In the genomic region with DNA sequence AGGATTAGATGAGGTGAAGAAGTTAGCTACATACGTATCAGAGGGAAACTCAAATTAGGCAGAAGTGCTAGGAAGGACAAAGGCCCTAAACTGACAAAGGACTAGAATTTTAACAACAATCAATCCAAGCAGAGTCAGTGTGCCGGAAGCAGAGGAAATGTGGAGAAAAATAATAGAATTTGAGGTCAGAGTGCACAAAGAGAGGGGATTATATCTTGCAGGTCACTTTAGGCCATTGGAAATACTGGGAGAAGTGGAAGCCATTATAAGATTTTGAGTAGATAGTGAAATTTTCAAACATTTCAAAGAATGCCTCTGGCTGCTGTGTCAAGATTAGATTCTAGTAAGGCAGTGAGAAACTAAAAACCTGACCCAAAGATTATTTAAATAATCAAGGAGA, we compare ENCODE assay signal across 19 cellular contexts.
"Had no signal": no experiment of that assay in that cellular context is flagged by ENCODE, and none has a peak within 500 bp of the region (broad histone marks: within the 10 kb centered on the region; RNA-seq: fewer than 3 reads in every experiment).

No MANE protein-coding gene starts in this region.

- H3K9me3 Mint-ChIP-seq: endodermal cell had no signal

- H3K79me2 ChIP-seq: hepatocyte had no signal

- H3K36me3 Mint-ChIP-seq: naive B cell; stimulated activated naive B cell treated with anti-CD40 and anti-IgM and Interleukin-4, amounts not matched to agents 10 μg/mL and 1 μg/mL and 100 μg/mL, for 72 hours had no signal

- H3K4me1 ChIP-seq: colonic mucosa, testis, tibial nerve, upper lobe of right lung had no signal

- H3K4me2 ChIP-seq: hepatocyte had no signal

- H3K27me3 ChIP-seq: colonic mucosa, hepatocyte, testis, tibial nerve, upper lobe of right lung had no signal

- H3K4me1 Mint-ChIP-seq: naive B cell; nephron; stimulated activated naive B cell treated with anti-CD40 and anti-IgM and Interleukin-4, amounts not matched to agents 10 μg/mL and 1 μg/mL and 100 μg/mL, for 72 hours; stimulated activated naive CD8-positive, alpha-beta T cell treated with anti-CD3 and anti-CD28 coated beads, Interleukin-15, amount 100 ng/mL, for 72 hours had no signal

- H3K27me3 Mint-ChIP-seq: naive B cell; stimulated activated naive B cell treated with anti-CD40 and anti-IgM and Interleukin-4, amounts not matched to agents 10 μg/mL and 1 μg/mL and 100 μg/mL, for 72 hours; stimulated activated naive CD8-positive, alpha-beta T cell treated with anti-CD3 and anti-CD28 coated beads, Interleukin-15, amount 100 ng/mL, for 72 hours had no signal

- H3K36me3 ChIP-seq: colonic mucosa, tibial nerve, upper lobe of right lung had no signal

- H3K27ac ChIP-seq: colonic mucosa, hepatocyte, testis, tibial nerve, upper lobe of right lung had no signal

- H3K9me3 ChIP-seq: colonic mucosa, testis, tibial nerve, upper lobe of right lung had no signal

- H3K4me3 Mint-ChIP-seq: endodermal cell; naive B cell; nephron; stimulated activated naive B cell treated with anti-CD40 and anti-IgM and Interleukin-4, amounts not matched to agents 10 μg/mL and 1 μg/mL and 100 μg/mL, for 72 hours; stimulated activated naive CD8-positive, alpha-beta T cell treated with anti-CD3 and anti-CD28 coated beads, Interleukin-15, amount 100 ng/mL, for 72 hours had no signal

- H3K27ac Mint-ChIP-seq: endodermal cell; nephron; stimulated activated naive B cell treated with anti-CD40 and anti-IgM and Interleukin-4, amounts not matched to agents 10 μg/mL and 1 μg/mL and 100 μg/mL, for 72 hours; stimulated activated naive CD8-positive, alpha-beta T cell treated with anti-CD3 and anti-CD28 coated beads, Interleukin-15, amount 100 ng/mL, for 72 hours had no signal

- DNase-seq: colonic mucosa; effector CD4-positive, alpha-beta T cell; endodermal cell; foreskin melanocyte; head of caudate nucleus; left colon; left ventricle myocardium superior; mesendoderm; naive B cell; posterior cingulate gyrus; stimulated activated CD4-positive, alpha-beta T cell treated with anti-CD3 and anti-CD28 coated beads, Interleukin-2, amount 100 ng/mL, for 24 hours; stimulated activated CD4-positive, alpha-beta T cell treated with anti-CD3 and anti-CD28 coated beads, Interleukin-4, amount 100 ng/mL, for 4 hours; stimulated activated naive B cell treated with anti-CD40 and anti-IgM and Interleukin-4, amounts not matched to agents 10 μg/mL and 1 μg/mL and 100 μg/mL, for 72 hours; stimulated activated naive CD8-positive, alpha-beta T cell treated with anti-CD3 and anti-CD28 coated beads, Interleukin-15, amount 100 ng/mL, for 72 hours; testis; upper lobe of right lung had no signal

- H3K4me3 ChIP-seq: colonic mucosa, hepatocyte, testis, tibial nerve, upper lobe of right lung had no signal

- H2AFZ ChIP-seq: hepatocyte had no signal
